In genomic region chr14:60771117-60771516, GRCh38 we compare ENCODE assay signal across 26 cellular contexts.
"Had no signal": no experiment of that assay in that cellular context is flagged by ENCODE, and none has a peak within 500 bp of the region (broad histone marks: within the 10 kb centered on the region; RNA-seq: fewer than 3 reads in every experiment).

No MANE protein-coding gene starts in this region.

- H3K4me1 ChIP-seq: esophagus squamous epithelium, left lung, pancreas, right lobe of liver, suprapubic skin, transverse colon, vagina had no signal

- DNase-seq: effector memory CD8-positive, alpha-beta T cell; erythroblast; esophagus squamous epithelium; foreskin melanocyte; glutamatergic neuron; heart right ventricle; hippocampal formation; left cardiac atrium; left lung; mesenchymal stem cell; mucosa of descending colon; naive B cell; pancreas; right lobe of liver; small intestine; stimulated activated CD4-positive, alpha-beta T cell treated with anti-CD3 and anti-CD28 coated beads, Interleukin-15, amount 100 ng/mL, for 24 hours; stimulated activated CD4-positive, alpha-beta T cell treated with anti-CD3 and anti-CD28 coated beads, Interleukin-2, amount 100 ng/mL, for 48 hours; stimulated activated naive B cell treated with anti-CD40 and anti-IgM and Interleukin-4, amounts not matched to agents 10 μg/mL and 1 μg/mL and 100 μg/mL, for 72 hours; transverse colon had no signal

- H3K27me3 Mint-ChIP-seq: effector memory CD8-positive, alpha-beta T cell; naive B cell; natural killer cell treated with Interleukin-12 subunit alpha and Interleukin-12 subunit beta and Interleukin-15 and Interleukin-18, amount 100 ng/mL, for 72 hours; stimulated activated naive B cell treated with anti-CD40 and anti-IgM and Interleukin-4, amounts not matched to agents 10 μg/mL and 1 μg/mL and 100 μg/mL, for 72 hours; stimulated activated naive CD8-positive, alpha-beta T cell treated with anti-CD3 and anti-CD28 coated beads, Interleukin-15, Interleukin-2, amounts not matched to agents 100 ng/mL and 50 ng/mL, for 24 hours had no signal

- H3K4me3 Mint-ChIP-seq: effector memory CD8-positive, alpha-beta T cell; mesothelial cell of epicardium; natural killer cell treated with Interleukin-12 subunit alpha and Interleukin-12 subunit beta and Interleukin-15 and Interleukin-18, amount 100 ng/mL, for 72 hours; neural crest cell; stimulated activated naive B cell treated with anti-CD40 and anti-IgM and Interleukin-4, amounts not matched to agents 10 μg/mL and 1 μg/mL and 100 μg/mL, for 72 hours; stimulated activated naive CD8-positive, alpha-beta T cell treated with anti-CD3 and anti-CD28 coated beads, Interleukin-15, Interleukin-2, amounts not matched to agents 100 ng/mL and 50 ng/mL, for 24 hours had no signal

- H3K4me1 Mint-ChIP-seq: mesothelial cell of epicardium, neural crest cell had no signal

- H3K27ac Mint-ChIP-seq: effector memory CD8-positive, alpha-beta T cell; mesothelial cell of epicardium; naive B cell; natural killer cell treated with Interleukin-12 subunit alpha and Interleukin-12 subunit beta and Interleukin-15 and Interleukin-18, amount 100 ng/mL, for 72 hours; stimulated activated naive B cell treated with anti-CD40 and anti-IgM and Interleukin-4, amounts not matched to agents 10 μg/mL and 1 μg/mL and 100 μg/mL, for 72 hours; stimulated activated naive CD8-positive, alpha-beta T cell treated with anti-CD3 and anti-CD28 coated beads, Interleukin-15, Interleukin-2, amounts not matched to agents 100 ng/mL and 50 ng/mL, for 24 hours had no signal

- H3K27ac ChIP-seq: esophagus squamous epithelium, heart right ventricle, left lung, neutrophil, pancreas, right lobe of liver, suprapubic skin, transverse colon, vagina had no signal

- H3K36me3 Mint-ChIP-seq: natural killer cell treated with Interleukin-12 subunit alpha and Interleukin-12 subunit beta and Interleukin-15 and Interleukin-18, amount 100 ng/mL, for 72 hours had no signal

- H3K27me3 ChIP-seq: esophagus squamous epithelium, heart right ventricle, left lung, neutrophil, pancreas, right lobe of liver, suprapubic skin, transverse colon, vagina had no signal

- ATAC-seq: effector memory CD8-positive, alpha-beta T cell; heart right ventricle; left cardiac atrium; left lung; mucosa of descending colon; natural killer cell treated with Interleukin-12 subunit alpha and Interleukin-12 subunit beta and Interleukin-15 and Interleukin-18, amount 100 ng/mL, for 72 hours; pancreas; right lobe of liver; stimulated activated naive B cell treated with anti-CD40 and anti-IgM and Interleukin-4, amounts not matched to agents 10 μg/mL and 1 μg/mL and 100 μg/mL, for 72 hours had no signal

- H3K4me3 ChIP-seq: esophagus squamous epithelium, heart right ventricle, left lung, mucosa of descending colon, pancreas, right lobe of liver, suprapubic skin, transverse colon, vagina had no signal

- H3K9me3 Mint-ChIP-seq: effector memory CD8-positive, alpha-beta T cell; mesothelial cell of epicardium; naive B cell; natural killer cell treated with Interleukin-12 subunit alpha and Interleukin-12 subunit beta and Interleukin-15 and Interleukin-18, amount 100 ng/mL, for 72 hours; neural crest cell; stimulated activated naive B cell treated with anti-CD40 and anti-IgM and Interleukin-4, amounts not matched to agents 10 μg/mL and 1 μg/mL and 100 μg/mL, for 72 hours; stimulated activated naive CD8-positive, alpha-beta T cell treated with anti-CD3 and anti-CD28 coated beads, Interleukin-15, Interleukin-2, amounts not matched to agents 100 ng/mL and 50 ng/mL, for 24 hours had no signal

- H3K9me3 ChIP-seq: esophagus squamous epithelium, heart right ventricle, left lung, mucosa of descending colon, neutrophil, pancreas, right lobe of liver, suprapubic skin, transverse colon, vagina had no signal

- H3K36me3 ChIP-seq: esophagus squamous epithelium, heart right ventricle, left lung, neutrophil, pancreas, right lobe of liver, suprapubic skin, transverse colon, vagina had no signal
